Comparison of ENCODE assay signal across 8 cellular contexts in the genomic region with DNA sequence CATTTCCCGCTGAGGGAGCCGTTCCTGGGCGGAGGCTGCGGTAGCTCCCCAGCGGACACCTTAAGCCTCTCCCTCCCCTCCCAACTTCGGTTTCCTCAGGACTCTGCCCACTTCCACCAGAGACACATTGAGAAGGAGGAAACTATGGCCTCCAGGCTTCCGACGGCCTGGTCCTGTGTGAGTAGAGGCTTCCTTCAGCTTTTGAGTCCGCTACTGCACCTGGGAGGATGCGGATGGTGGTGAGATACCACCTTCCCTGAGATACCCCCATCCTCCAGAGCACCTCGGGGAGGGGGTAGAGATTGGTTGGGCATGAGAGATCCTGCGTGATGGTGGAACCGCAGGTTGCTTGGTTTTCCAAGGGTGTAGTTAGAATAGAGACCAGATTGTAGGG. TPM values are rescaled to one million over a fixed set of nuclear protein-coding genes. Genes with fewer than 3 reads are reported as not detected.
DNase-seq lines count a peak whose midpoint lies in the region; ATAC-seq and TF ChIP-seq lines count a peak whose summit lies in the region.

No MANE protein-coding gene starts in this region.

- H3K4me3 ChIP-seq in astrocyte of the cerebellum (ENCODE audit: low read depth, low read length) (peak overlapping the region; percentile 82), aorta (ENCODE audit: low read length in 2 of 2) (peak overlapping the region; percentile 55 to 74)

- intact Hi-C loops in aorta (cut with DNase I): loop anchor here in 1 of 2 donors (5.0 kb wide), 1 partner anchor 118 kb away; no protein-coding TSS in a partner anchor

- peaks cover 15 to 16% of the 10 kb centered on the region in 2 donors for H3K36me3 ChIP-seq in aorta (ENCODE audit: control insufficient read depth in 1 of 2, insufficient read depth in 2 of 2, low read length in 1 of 2)

- peak overlapping the region; percentile 88 for H3K4me3 Mint-ChIP-seq in memory B cell

- peak overlapping the region; percentile 95 for H3K27ac ChIP-seq in 22Rv1
- peak overlapping the region in 1 of 2 donors; percentile 18 for H3K27ac ChIP-seq in aorta (ENCODE audit: low read depth in 1 of 2, low read length in 2 of 2)

- H3K27me3 Mint-ChIP-seq in memory B cell: no peaks in the 10 kb centered on the region

- DNase-seq in astrocyte of the cerebellum (ENCODE audit: low read depth) (no peak), memory B cell (ENCODE audit: low spot score in 2 of 2) (no peak), aorta (no peak), cerebellar nuclear complex (lab: John Stamatoyannopoulos, UW) (no peak), 8988T (no peak)

- H3K9me3 ChIP-seq in aorta (ENCODE audit: control insufficient read depth, low read length): peaks cover 31% of the 10 kb centered on the region

- TF ChIP-seq CTCF in 22Rv1 (IDR thresholded peaks at IDR 0.05) (no peak), astrocyte of the cerebellum (IDR thresholded peaks at IDR 0.05; ENCODE audit: low read depth, low read length, missing control alignments) (no peak)

- ATAC-seq in HG03045 (IDR thresholded peaks at IDR 0.05; ENCODE audit: unreplicated experiment) (peak; percentile 19), memory B cell (ENCODE audit: low read depth) (no peak), aorta (ENCODE audit: low FRiP score) (no peak), HG03457 (IDR thresholded peaks at IDR 0.05; ENCODE audit: unreplicated experiment) (no peak)

- 16 to 17% methylated on average over 13 of the region's 13 CpGs for WGBS in aorta, 2 donors

- no peaks in the 10 kb centered on the region for H3K27me3 ChIP-seq in aorta (ENCODE audit: control insufficient read depth in 1 of 2, insufficient read depth in 2 of 2, low read length in 1 of 2)

- in situ Hi-C loops in astrocyte of the cerebellum (cut with HindIII; ENCODE audit: low sequenced_read_pairs): no loop called here

- no peaks in the 10 kb centered on the region for H3K4me1 ChIP-seq in aorta (ENCODE audit: control insufficient read depth in 1 of 2, insufficient read depth in 2 of 2, low read length in 2 of 2)

- peaks cover 8% of the 10 kb centered on the region for H3K9me3 Mint-ChIP-seq in memory B cell

- H3K4me1 Mint-ChIP-seq in memory B cell: peaks cover 10% of the 10 kb centered on the region

- peaks cover 47% of the 10 kb centered on the region for H3K36me3 Mint-ChIP-seq in memory B cell

- peak overlapping the region; percentile 100 for H3K27ac Mint-ChIP-seq in memory B cell

RNA-seq across cellular contexts. Expression of a gene that starts 1.0 kb away (rescaled TPM):
- total RNA-seq in aorta: 10 to 100 TPM; 25.5 to 26.0 TPM
- polyA plus RNA-seq in aorta: 10 to 100 TPM in 1 of 2 donors, 1 to 10 TPM in 1; 4.1 to 14.6 TPM

RNA-seq across cellular contexts. Expression of a gene that starts 33.2 kb away (rescaled TPM):
- 10 to 100 TPM in 1 of 2 donors, 1 to 10 TPM in 1; 9.4 to 10.6 TPM for total RNA-seq in aorta
- polyA plus RNA-seq in aorta: 1 to 10 TPM; 4.1 to 5.5 TPM

RNA-seq across cellular contexts. Expression of a gene that starts 44.9 kb away (rescaled TPM):
- 10 to 100 TPM; 16.5 to 26.2 TPM for total RNA-seq in aorta
- 10 to 100 TPM; 11.2 to 15.4 TPM for polyA plus RNA-seq in aorta
